ENCODE assay signal across 11 cellular contexts in the genomic region with DNA sequence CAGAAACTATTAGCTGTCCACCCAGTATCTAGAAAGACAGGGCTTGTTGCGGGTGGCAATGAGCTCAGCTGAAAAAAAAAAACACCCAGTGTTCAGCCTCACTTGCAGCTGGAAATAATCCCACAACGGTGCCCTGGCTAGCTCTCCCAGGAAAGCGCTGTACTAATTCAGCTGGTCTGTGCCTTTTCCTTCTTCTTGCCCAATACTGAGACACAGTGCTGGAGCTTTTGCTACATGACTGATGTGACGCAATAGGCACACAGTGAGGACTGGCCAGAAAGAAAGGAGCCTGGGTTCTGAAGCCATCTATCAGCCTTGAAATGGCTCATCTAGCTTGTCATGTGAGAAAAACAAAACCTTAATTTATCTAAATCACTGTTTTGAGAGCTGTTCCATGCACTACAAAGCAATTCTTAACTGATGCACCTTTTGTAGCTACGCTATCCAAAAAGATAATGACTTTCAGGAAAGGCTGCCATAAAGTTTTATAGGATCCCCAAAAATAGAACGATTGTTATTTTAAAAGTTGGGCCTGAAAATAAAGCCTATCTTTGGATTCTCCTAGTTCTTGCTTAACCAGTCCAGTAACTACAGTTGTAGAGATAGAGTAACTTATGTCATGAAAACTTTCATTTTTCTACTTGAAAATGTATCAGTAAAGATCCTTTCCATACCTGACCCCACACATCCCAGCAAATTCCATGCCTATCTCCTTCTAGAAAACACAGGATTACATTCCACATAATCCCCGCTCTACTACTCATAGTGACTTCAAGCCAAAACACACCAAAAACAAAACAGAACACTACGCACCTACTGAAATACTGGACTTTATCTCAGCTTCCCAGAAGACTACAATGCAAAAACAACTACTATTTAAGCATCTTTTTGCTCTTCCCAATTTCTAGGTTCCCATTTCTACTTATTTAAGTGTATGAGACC. TPM values are rescaled to one million over a fixed set of nuclear protein-coding genes. Genes with fewer than 3 reads are reported as not detected.
DNase-seq lines count a peak whose midpoint lies in the region; ATAC-seq, FAIRE-seq and TF ChIP-seq lines count a peak whose summit lies in the region.
"Had no signal": no experiment of that assay in that cellular context is flagged by ENCODE, and none has a peak within 500 bp of the region (broad histone marks: within the 10 kb centered on the region; RNA-seq: fewer than 3 reads in every experiment).

No MANE protein-coding gene starts in this region.

- ATAC-seq in left ventricle myocardium superior: peak; percentile 91
- ATAC-seq in sciatic nerve: peak; percentile 98
- no peak for ATAC-seq in GM18502 (IDR thresholded peaks at IDR 0.05; ENCODE audit: poor library complexity, unreplicated experiment)

- DNase-seq in ELF-1 (ENCODE audit: low read depth, low spot score) (peak; percentile 13), amniotic epithelial cell (ENCODE audit: low read depth) (peak; percentile 96), left ventricle myocardium superior (peak; percentile 53), sciatic nerve (ENCODE audit: low spot score) (no peak), GM10266 (ENCODE audit: extremely low spot score) (no peak), OCI-M1 (lab: John Stamatoyannopoulos, UW) (no peak), HTR-8/SVneo (ENCODE audit: insufficient read length, low spot score) (no peak)
- DNase-seq: kidney glomerular epithelial cell, NCI-H446, WERI-Rb-1 had no signal

- intact Hi-C loops in left ventricle myocardium superior (cut with micrococcal nuclease) (no loop called here), sciatic nerve (cut with DNase I) (no loop called here)

- FAIRE-seq in HTR-8/SVneo (lab: Jason Lieb, UNC): no peak

- no peak for TF ChIP-seq CTCF in GM10266 (IDR thresholded peaks at IDR 0.05; ENCODE audit: control insufficient read depth, insufficient read depth, low read depth, missing control alignments)

RNA-seq across cellular contexts. Expression of a gene that starts 15.9 kb away (rescaled TPM):
- total RNA-seq in left ventricle myocardium superior: 55.3 TPM
- total RNA-seq in sciatic nerve: 91.6 TPM

Comparison
In these comparisons a context has a peak if more than half of its experiments do, and no peak if none do; other contexts are left out.
1. DNase-seq: peak in ELF-1 (single experiment), amniotic epithelial cell (single experiment) and left ventricle myocardium superior (single experiment); none in sciatic nerve (single experiment), GM10266 (single experiment), OCI-M1 (single experiment) and HTR-8/SVneo (single experiment).